ENCODE assay signal across 35 cellular contexts in genomic region chr11:118511576-118511975, GRCh38. TPM values are rescaled to one million over a fixed set of nuclear protein-coding genes. Genes with fewer than 3 reads are reported as not detected.
"Had no signal": no experiment of that assay in that cellular context is flagged by ENCODE, and none has a peak within 500 bp of the region (broad histone marks: within the 10 kb centered on the region; RNA-seq: fewer than 3 reads in every experiment).

No MANE protein-coding gene starts in this region.

- DNase-seq: activated CD4-positive, alpha-beta memory T cell treated with anti-CD3 and anti-CD28 coated beads, Interleukin-2, amount 10 ng/mL, durations not matched to agents 7 days and 5 days; activated CD4-positive, alpha-beta T cell treated with anti-CD3 and anti-CD28 coated beads for 1 hour; activated CD4-positive, alpha-beta T cell treated with anti-CD3 and anti-CD28 coated beads for 48 hours; activated CD4-positive, CD25-positive, alpha-beta regulatory T cell; activated CD8-positive, alpha-beta memory T cell treated with anti-CD3 and anti-CD28 coated beads for 24 hours; activated CD8-positive, alpha-beta memory T cell treated with anti-CD3 and anti-CD28 coated beads, Interleukin-2, amount 10 ng/mL, durations not matched to agents 7 days and 5 days; activated CD8-positive, alpha-beta memory T cell treated with anti-CD3 and anti-CD28 coated beads, Interleukin-2, amount 50 U/mL, for 48 hours; activated effector memory CD4-positive, alpha-beta T cell treated with Interleukin-2 at 50 U/mL for 16 hours; activated naive CD4-positive, alpha-beta T cell treated with anti-CD3 and anti-CD28 coated beads, Interleukin-2, amount 50 U/mL, for 16 hours; activated naive CD8-positive, alpha-beta T cell treated with anti-CD3 and anti-CD28 coated beads, Interleukin-2, amount 10 ng/mL, durations not matched to agents 7 days and 5 days; adrenal gland; caudate nucleus; NCI-H1092 treated with DMSO at 0.1 percent for 48 hours; NCI-H1417; NCI-H146; NCI-H187; NCI-H2029 treated with DMSO at 0.1 percent for 48 hours; NCI-H2107; NCI-H2171; NCI-H510A; NCI-H526; NCI-H748 treated with DMSO at 0.1 percent for 48 hours; NK-92 treated with Interleukin-12 subunit alpha and Interleukin-12 subunit beta, amount 100 ng/mL, for 24 hours; PC-9; SIG-M5; SW 1271; T-helper 1 cell; T-helper 2 cell; T-helper 9 cell had no signal

- H3K4me2 ChIP-seq: PC-9 had no signal

- H3K4me3 ChIP-seq: adrenal gland, PC-9 had no signal

- H3K9me3 ChIP-seq: adrenal gland had no signal

- H3K27ac Mint-ChIP-seq: activated CD4-positive, alpha-beta memory T cell treated with anti-CD3 and anti-CD28 coated beads, Interleukin-2, amount 10 ng/mL, durations not matched to agents 7 days and 5 days; activated naive CD8-positive, alpha-beta T cell treated with anti-CD3 and anti-CD28 coated beads, Interleukin-2, amount 10 ng/mL, durations not matched to agents 7 days and 5 days had no signal

- H3K4me1 ChIP-seq: adrenal gland had no signal

- H3K9me3 Mint-ChIP-seq: activated CD4-positive, alpha-beta memory T cell treated with anti-CD3 and anti-CD28 coated beads, Interleukin-2, amount 10 ng/mL, durations not matched to agents 7 days and 5 days; activated naive CD8-positive, alpha-beta T cell treated with anti-CD3 and anti-CD28 coated beads, Interleukin-2, amount 10 ng/mL, durations not matched to agents 7 days and 5 days; brain had no signal

- H3K27me3 Mint-ChIP-seq: activated CD4-positive, alpha-beta memory T cell treated with anti-CD3 and anti-CD28 coated beads, Interleukin-2, amount 10 ng/mL, durations not matched to agents 7 days and 5 days; activated CD8-positive, alpha-beta memory T cell treated with anti-CD3 and anti-CD28 coated beads, Interleukin-2, amount 10 ng/mL, durations not matched to agents 7 days and 5 days; activated naive CD8-positive, alpha-beta T cell treated with anti-CD3 and anti-CD28 coated beads, Interleukin-2, amount 10 ng/mL, durations not matched to agents 7 days and 5 days; brain had no signal

- H3K4me3 Mint-ChIP-seq: activated CD4-positive, alpha-beta memory T cell treated with anti-CD3 and anti-CD28 coated beads, Interleukin-2, amount 10 ng/mL, durations not matched to agents 7 days and 5 days; activated CD8-positive, alpha-beta memory T cell treated with anti-CD3 and anti-CD28 coated beads, Interleukin-2, amount 10 ng/mL, durations not matched to agents 7 days and 5 days; activated naive CD8-positive, alpha-beta T cell treated with anti-CD3 and anti-CD28 coated beads, Interleukin-2, amount 10 ng/mL, durations not matched to agents 7 days and 5 days; brain had no signal

- ATAC-seq: activated CD8-positive, alpha-beta memory T cell treated with anti-CD3 and anti-CD28 coated beads, Interleukin-2, amount 10 ng/mL, durations not matched to agents 7 days and 5 days; Right ventricle myocardium inferior had no signal

- H3K27me3 ChIP-seq: adrenal gland had no signal

- H3K4me1 Mint-ChIP-seq: brain had no signal

- H2AFZ ChIP-seq: PC-9 had no signal

- H3K27ac ChIP-seq: adrenal gland, PC-9, RWPE1, VCaP had no signal

RNA-seq across cellular contexts. Expression of gene TTC36, which starts 15.7 kb away (rescaled TPM):
- total RNA-seq: bronchial epithelial cell, SK-MEL-5 had no signal

RNA-seq across cellular contexts. Expression of gene TMEM25, which starts 19.4 kb away (rescaled TPM):
- total RNA-seq: SK-MEL-5 had no signal
